ENCODE assay signal across 10 cellular contexts in genomic region chr14:101584049-101584859, GRCh38. TPM values are rescaled to one million over a fixed set of nuclear protein-coding genes. Genes with fewer than 3 reads are reported as not detected.
DNase-seq lines count a peak whose midpoint lies in the region; ATAC-seq and TF ChIP-seq lines count a peak whose summit lies in the region.
"Had no signal": no experiment of that assay in that cellular context is flagged by ENCODE, and none has a peak within 500 bp of the region (broad histone marks: within the 10 kb centered on the region; RNA-seq: fewer than 3 reads in every experiment).

No MANE protein-coding gene starts in this region.

- intact Hi-C loops in Caco-2 (cut with micrococcal nuclease; ENCODE audit: unreplicated experiment) = no loop called here

- H3K36me3 Mint-ChIP-seq in Caco-2 (ENCODE audit: insufficient read depth, unreplicated experiment) = no peaks in the 10 kb centered on the region

- DNase-seq in Caco-2 (peak in 1 of 2 experiments; percentile 36), NCI-H2171 (lab: John Stamatoyannopoulos, UW) (peak; percentile 85), dedifferentiated amniotic fluid mesenchymal stem cell (ENCODE audit: extremely low spot score) (peak; percentile 30), non-pigmented ciliary epithelial cell (ENCODE audit: low read depth) (peak; percentile 9), GM20000 (ENCODE audit: low spot score) (no peak), medulla oblongata (ENCODE audit: extremely low spot score) (no peak)
- DNase-seq: amniotic stem cell, OCI-M1 had no signal

- no peaks in the 10 kb centered on the region for H3K36me3 ChIP-seq in Caco-2 (ENCODE audit: control insufficient read depth, insufficient read depth, low read length)

- peak overlapping the region; percentile 1; the same call in 1 of the 2 replicates for H3K4me3 ChIP-seq in Caco-2 (ENCODE audit: low read depth, low read length)

- H3K27me3 Mint-ChIP-seq in Caco-2 (ENCODE audit: insufficient read depth, unreplicated experiment) = no peaks in the 10 kb centered on the region

- TF ChIP-seq CTCF in Caco-2 (IDR thresholded peaks at IDR 0.05; ENCODE audit: insufficient read depth in 1 of 2, low read depth in 1 of 2, low read length in 1 of 2, severe bottlenecking in 1 of 2, unreplicated experiment in 1 of 2) (no peak), GM20000 (IDR thresholded peaks at IDR 0.05; ENCODE audit: extremely low read depth, missing control alignments) (no peak)

- no peaks in the 10 kb centered on the region for H3K4me1 Mint-ChIP-seq in Caco-2 (ENCODE audit: low read depth, unreplicated experiment)

- no peaks in the 10 kb centered on the region for H3K27me3 ChIP-seq in Caco-2 (replicated peaks; ENCODE audit: control insufficient read depth, insufficient read depth, low read length)

- peak overlapping the region; percentile 38 for H3K4me3 Mint-ChIP-seq in Caco-2 (ENCODE audit: unreplicated experiment)

- BruUV-seq in Caco-2 (replicated peaks; lab: Mats Ljungman, UMichigan) = no TSS peak

- H3K27ac Mint-ChIP-seq in Caco-2 (ENCODE audit: unreplicated experiment) = no peak overlapping the region

- no peaks in the 10 kb centered on the region for H3K9me3 Mint-ChIP-seq in Caco-2 (ENCODE audit: unreplicated experiment)

- H3K4me1 ChIP-seq in Caco-2 = no peaks in the 10 kb centered on the region

- CTCF ChIA-PET in Caco-2 (lab: Charles Lee) = no interaction called here

- H3K9me3 ChIP-seq in Caco-2 = no peaks in the 10 kb centered on the region

- ATAC-seq in HG02623 (IDR thresholded peaks at IDR 0.05; ENCODE audit: unreplicated experiment) = no peak
- ATAC-seq in HG02678 (IDR thresholded peaks at IDR 0.05; ENCODE audit: unreplicated experiment) = no peak

- POLR2A ChIA-PET in Caco-2 (lab: Charles Lee) = interaction anchor here (0.6 kb wide), 2 partner anchors 19 to 68 kb away, joined by 3 to 4 read pairs; no protein-coding TSS in a partner anchor

RNA-seq across cellular contexts. Expression of gene DIO3, which starts 23.0 kb away (rescaled TPM):
- 0.41 and 0.53 TPM in 2 replicates for total RNA-seq in Caco-2 (2022)

Comparison
In these comparisons a context has a peak if more than half of its experiments do, and no peak if none do; other contexts are left out.
1. DNase-seq: peak in NCI-H2171 (single experiment), dedifferentiated amniotic fluid mesenchymal stem cell (single experiment) and non-pigmented ciliary epithelial cell (single experiment); none in GM20000 (single experiment) and medulla oblongata (single experiment).